ENCODE assay signal across 8 cellular contexts in genomic region chr18:43596106-43596712, GRCh38.
DNase-seq lines count a peak whose midpoint lies in the region; ATAC-seq and TF ChIP-seq lines count a peak whose summit lies in the region.

No MANE protein-coding gene starts in this region.

- no peaks in the 10 kb centered on the region for H3K36me3 Mint-ChIP-seq in CD4-positive, alpha-beta T cell (ENCODE audit: low read depth)

- no peak overlapping the region for H3K27ac Mint-ChIP-seq in CD4-positive, alpha-beta T cell

- H3K27me3 Mint-ChIP-seq in CD4-positive, alpha-beta T cell = no peaks in the 10 kb centered on the region

- no peaks in the 10 kb centered on the region for H3K4me1 Mint-ChIP-seq in CD4-positive, alpha-beta T cell (ENCODE audit: low read depth)

- peak in 1 of 8 donors; percentile 62 for ATAC-seq in heart right ventricle
- no peak for ATAC-seq in CD4-positive, alpha-beta T cell (ENCODE audit: poor library complexity)

- TF ChIP-seq POLR2A in uterus (IDR thresholded peaks at IDR 0.05) = no peak
- no peak for TF ChIP-seq POLR2A in ovary (IDR thresholded peaks at IDR 0.05)

- DNase-seq in GM10248 (ENCODE audit: extremely low spot score) = peak; percentile 40
- DNase-seq in GM23248 = peak; percentile 45
- peak; percentile 33 for DNase-seq in LNCaP clone FGC (ENCODE audit: low read depth)
- DNase-seq in SK-N-MC (ENCODE audit: low read depth, low spot score) = peak; percentile 73
- DNase-seq in heart right ventricle = no peak
- no peak for DNase-seq in uterus
- no peak for DNase-seq in ovary
- no peak for DNase-seq in CD4-positive, alpha-beta T cell

- TF ChIP-seq CTCF in GM10248 (IDR thresholded peaks at IDR 0.05; ENCODE audit: control extremely low read depth, extremely low read depth, low read depth, missing control alignments) (peak; percentile 35), LNCaP clone FGC (IDR thresholded peaks at IDR 0.05; ENCODE audit: control insufficient read depth, extremely low read depth, insufficient read depth) (peak; percentile 63), heart right ventricle (IDR thresholded peaks at IDR 0.05) (peak in 8 of 9 donors; percentile 26 to 61 (median 50)), uterus (IDR thresholded peaks at IDR 0.05) (peak; percentile 18 to 32 (median 23)), ovary (IDR thresholded peaks at IDR 0.05) (no peak)
- TF ChIP-seq CTCF in CD4-positive, alpha-beta T cell (IDR thresholded peaks at IDR 0.05) = no peak

- H3K27me3 ChIP-seq in GM23248 (replicated peaks; ENCODE audit: insufficient read depth) (no peaks in the 10 kb centered on the region), heart right ventricle (no peaks in the 10 kb centered on the region), uterus (no peaks in the 10 kb centered on the region), ovary (no peaks in the 10 kb centered on the region)
- H3K27me3 ChIP-seq in CD4-positive, alpha-beta T cell (ENCODE audit: control insufficient read depth, insufficient read depth, low read length) = no peaks in the 10 kb centered on the region

- no peaks in the 10 kb centered on the region for H3K9me3 Mint-ChIP-seq in CD4-positive, alpha-beta T cell

- H3K9me3 ChIP-seq in GM23248 (ENCODE audit: low read depth) (no peaks in the 10 kb centered on the region), SK-N-MC (ENCODE audit: low read depth, low read length) (no peaks in the 10 kb centered on the region), heart right ventricle (no peaks in the 10 kb centered on the region), uterus (no peaks in the 10 kb centered on the region), ovary (no peaks in the 10 kb centered on the region)
- no peaks in the 10 kb centered on the region for H3K9me3 ChIP-seq in CD4-positive, alpha-beta T cell (ENCODE audit: control insufficient read depth, low read length)

- intact Hi-C loops in heart right ventricle (cut with DNase I) (loop anchor here in 1 of 10 donors (10.0 kb wide), 1 partner anchor 1301 kb away; no protein-coding TSS in a partner anchor), uterus (cut with DNase I; ENCODE audit: low total_unique reads) (no loop called here), ovary (cut with DNase I) (no loop called here)
- intact Hi-C loops in CD4-positive, alpha-beta T cell (cut with DNase I, micrococcal nuclease) = no loop called here

- POLR2A ChIA-PET in GM10248 (lab: Yijun Ruan, JAX) = no interaction called here
- POLR2A ChIA-PET in CD4-positive, alpha-beta T cell (lab: Charles Lee) = no interaction called here

- H3F3A ChIP-seq in GM23248 (ENCODE audit: insufficient read depth) = no peaks in the 10 kb centered on the region

- H3K4me3 ChIP-seq in GM23248 = no peak overlapping the region
- H3K4me3 ChIP-seq in LNCaP clone FGC (ENCODE audit: low read depth, low read length) = no peak overlapping the region
- no peak overlapping the region for H3K4me3 ChIP-seq in SK-N-MC
- H3K4me3 ChIP-seq in heart right ventricle = no peak overlapping the region
- H3K4me3 ChIP-seq in uterus = no peak overlapping the region
- H3K4me3 ChIP-seq in ovary = no peak overlapping the region

- no peaks in the 10 kb centered on the region for H3K4me1 ChIP-seq in GM23248 (ENCODE audit: insufficient read depth)
- no peaks in the 10 kb centered on the region for H3K4me1 ChIP-seq in heart right ventricle
- no peaks in the 10 kb centered on the region for H3K4me1 ChIP-seq in uterus
- H3K4me1 ChIP-seq in ovary (ENCODE audit: insufficient read depth) = no peaks in the 10 kb centered on the region

- 41 to 47% methylated on average over 3 of the region's 3 CpGs for WGBS in GM23248 (ENCODE audit: low coverage in 1 of 2, low lambda C conversion rate in 2 of 2, missing lambda C conversion rate in 2 of 2), 2 experiments
- 62 to 65% methylated on average over 3 of the region's 3 CpGs for WGBS in heart right ventricle, 2 donors
- 55 to 62% (median 58%) methylated on average over 3 of the region's 3 CpGs for WGBS in ovary, 3 donors

- H3K9ac ChIP-seq in GM23248 = no peak overlapping the region
- H3K9ac ChIP-seq in SK-N-MC (ENCODE audit: insufficient read length) = peak overlapping the region; percentile 55

- H3K27ac ChIP-seq in GM23248 (no peak overlapping the region), SK-N-MC (peak overlapping the region; percentile 93), heart right ventricle (no peak overlapping the region), uterus (no peak overlapping the region), ovary (no peak overlapping the region)
- H3K27ac ChIP-seq in CD4-positive, alpha-beta T cell (ENCODE audit: low read depth, low read length) = no peak overlapping the region

- in situ Hi-C loops in GM23248 (cut with MboI) = no loop called here

- H4K20me1 ChIP-seq in GM23248 (ENCODE audit: insufficient read depth) = no peaks in the 10 kb centered on the region

- H3K36me3 ChIP-seq in GM23248 (ENCODE audit: low read depth) (no peaks in the 10 kb centered on the region), SK-N-MC (ENCODE audit: insufficient read depth, low read length) (no peaks in the 10 kb centered on the region), heart right ventricle (no peaks in the 10 kb centered on the region), uterus (no peaks in the 10 kb centered on the region), ovary (no peaks in the 10 kb centered on the region)

- CTCF ChIA-PET in GM10248 (lab: Yijun Ruan, JAX) = interaction anchor here (1.1 to 6.1 kb wide), 7 partner anchors 8 to 1300 kb away, joined by 3 to 54 read pairs (median 5); no protein-coding TSS in a partner anchor
- CTCF ChIA-PET in CD4-positive, alpha-beta T cell (lab: Charles Lee) = no interaction called here

- H3K9me2 ChIP-seq in GM23248 (ENCODE audit: insufficient read depth) = no peaks in the 10 kb centered on the region

- no peak overlapping the region for H3K4me2 ChIP-seq in GM23248 (ENCODE audit: unreplicated experiment)

- H3K79me2 ChIP-seq in GM23248 (ENCODE audit: insufficient read depth) = no peaks in the 10 kb centered on the region

- no peak overlapping the region for H3K4me3 Mint-ChIP-seq in CD4-positive, alpha-beta T cell

- H2AFZ ChIP-seq in GM23248 = no peak overlapping the region

- TF ChIP-seq EP300 in ovary (IDR thresholded peaks at IDR 0.05) = no peak

Comparison
In these comparisons a context has a peak if more than half of its experiments do, and no peak if none do; other contexts are left out.
1. DNase-seq: peak in GM10248 (single experiment), GM23248 (single experiment), LNCaP clone FGC (single experiment) and SK-N-MC (single experiment); none in heart right ventricle (0 of 2), uterus (0 of 2), ovary (0 of 5) and CD4-positive, alpha-beta T cell (0 of 10).
2. CTCF ChIP-seq: peak in GM10248 (single experiment), LNCaP clone FGC (single experiment), heart right ventricle (8 of 9) and uterus (4 of 4); none in ovary (0 of 3) and CD4-positive, alpha-beta T cell (single experiment).